9 cellular contexts compared by ENCODE assay signal in genomic region chr5:81579525-81579924, GRCh38.
DNase-seq lines count a peak whose midpoint lies in the region; ATAC-seq and TF ChIP-seq lines count a peak whose summit lies in the region.
"Had no signal": no experiment of that assay in that cellular context is flagged by ENCODE, and none has a peak within 500 bp of the region (broad histone marks: within the 10 kb centered on the region; RNA-seq: fewer than 3 reads in every experiment).

No MANE protein-coding gene starts in this region.

- no peak overlapping the region for H3K4me3 ChIP-seq in OCI-LY1 (ENCODE audit: low read depth, low read length, poor library complexity, severe bottlenecking)

- H3K36me3 Mint-ChIP-seq in activated T-helper 2 cell treated with anti-CD3 and anti-CD28 coated beads, Interferon-gamma antibody, Interleukin-2, Interleukin-4, amounts not matched to agents 10 μg/mL and 5 μg/mL and 100 μg/mL, durations not matched to agents 14 hours and 24 hours and 36 hours (ENCODE audit: low read depth) = peaks cover 3% of the 10 kb centered on the region

- H3K27ac ChIP-seq in OCI-LY1 (ENCODE audit: low read depth, low read length, poor library complexity, severe bottlenecking) = peak overlapping the region; percentile 18

- no peaks in the 10 kb centered on the region for H3K9me3 Mint-ChIP-seq in activated T-helper 2 cell treated with anti-CD3 and anti-CD28 coated beads, Interferon-gamma antibody, Interleukin-2, Interleukin-4, amounts not matched to agents 10 μg/mL and 5 μg/mL and 100 μg/mL, durations not matched to agents 14 hours and 24 hours and 36 hours

- no peak overlapping the region for H3K4me3 Mint-ChIP-seq in activated T-helper 2 cell treated with anti-CD3 and anti-CD28 coated beads, Interferon-gamma antibody, Interleukin-2, Interleukin-4, amounts not matched to agents 10 μg/mL and 5 μg/mL and 100 μg/mL, durations not matched to agents 14 hours and 24 hours and 36 hours (ENCODE audit: low read depth)

- H3K27me3 Mint-ChIP-seq in activated T-helper 2 cell treated with anti-CD3 and anti-CD28 coated beads, Interferon-gamma antibody, Interleukin-2, Interleukin-4, amounts not matched to agents 10 μg/mL and 5 μg/mL and 100 μg/mL, durations not matched to agents 14 hours and 24 hours and 36 hours (ENCODE audit: low read depth) = no peaks in the 10 kb centered on the region

- H3K4me2 ChIP-seq in OCI-LY1 (ENCODE audit: low read length) = no peak overlapping the region

- no peaks in the 10 kb centered on the region for H3K9me3 ChIP-seq in OCI-LY1 (ENCODE audit: low read length)

- H2AFZ ChIP-seq in OCI-LY1 (ENCODE audit: low read length) = no peak overlapping the region

- no peaks in the 10 kb centered on the region for H3K27me3 ChIP-seq in OCI-LY1 (ENCODE audit: insufficient read depth, low read length)

- intact Hi-C loops in activated T-helper 2 cell treated with anti-CD3 and anti-CD28 coated beads, Interferon-gamma antibody, Interleukin-2, Interleukin-4, amounts not matched to agents 10 μg/mL and 5 μg/mL and 100 μg/mL, durations not matched to agents 14 hours and 24 hours and 36 hours (cut with micrococcal nuclease) = loop anchor here (2.0 to 5.0 kb wide), 2 partner anchors 53 to 62 kb away; no protein-coding TSS in a partner anchor

- DNase-seq in left kidney (ENCODE audit: low read depth, low spot score) (peak; percentile 29), HK-2 (ENCODE audit: unreplicated experiment) (no peak)
- DNase-seq in activated T-helper 2 cell treated with anti-CD3 and anti-CD28 coated beads, Interferon-gamma antibody, Interleukin-2, Interleukin-4, amounts not matched to agents 10 μg/mL and 5 μg/mL and 100 μg/mL, durations not matched to agents 14 hours and 24 hours and 36 hours (ENCODE audit: low spot score) = no peak
- DNase-seq: amniotic stem cell, mesendoderm had no signal

- H3K36me3 ChIP-seq in OCI-LY1 (ENCODE audit: insufficient read depth, low read length) = no peaks in the 10 kb centered on the region

- H4K20me1 ChIP-seq in OCI-LY1 (ENCODE audit: insufficient read depth, low read length) = no peaks in the 10 kb centered on the region

- H3K27ac Mint-ChIP-seq in activated T-helper 2 cell treated with anti-CD3 and anti-CD28 coated beads, Interferon-gamma antibody, Interleukin-2, Interleukin-4, amounts not matched to agents 10 μg/mL and 5 μg/mL and 100 μg/mL, durations not matched to agents 14 hours and 24 hours and 36 hours = no peak overlapping the region

- no peaks in the 10 kb centered on the region for H3F3A ChIP-seq in OCI-LY1 (ENCODE audit: insufficient read depth, low read length)

- no peaks in the 10 kb centered on the region for H3K79me2 ChIP-seq in OCI-LY1 (ENCODE audit: insufficient read depth, low read length)

- H3K9me2 ChIP-seq in OCI-LY1 (ENCODE audit: low read depth, low read length) = no peaks in the 10 kb centered on the region

- H3K9ac ChIP-seq in OCI-LY1 (ENCODE audit: low read length) = no peak overlapping the region

- peaks cover 17% of the 10 kb centered on the region for H3K4me1 ChIP-seq in OCI-LY1 (ENCODE audit: insufficient read depth, low read length, severe bottlenecking)

- no peak for TF ChIP-seq CTCF in OCI-LY1 (IDR thresholded peaks at IDR 0.05; ENCODE audit: low read length)

- peaks cover 29% of the 10 kb centered on the region for H3K4me1 Mint-ChIP-seq in activated T-helper 2 cell treated with anti-CD3 and anti-CD28 coated beads, Interferon-gamma antibody, Interleukin-2, Interleukin-4, amounts not matched to agents 10 μg/mL and 5 μg/mL and 100 μg/mL, durations not matched to agents 14 hours and 24 hours and 36 hours (ENCODE audit: low read depth)

- peak; percentile 72 for ATAC-seq in GM18873 (IDR thresholded peaks at IDR 0.05; ENCODE audit: low FRiP score, unreplicated experiment)
- peak; percentile 71 for ATAC-seq in HG03432 (IDR thresholded peaks at IDR 0.05; ENCODE audit: unreplicated experiment)
- ATAC-seq in HG03280 (IDR thresholded peaks at IDR 0.05; ENCODE audit: unreplicated experiment) = no peak
